Comparison of ENCODE assay signal across 8 cellular contexts in genomic region chr15:35196273-35196672, GRCh38.
"Had no signal": no experiment of that assay in that cellular context is flagged by ENCODE, and none has a peak within 500 bp of the region (broad histone marks: within the 10 kb centered on the region; RNA-seq: fewer than 3 reads in every experiment).

No MANE protein-coding gene starts in this region.

- H3K4me3 Mint-ChIP-seq: H9 had no signal

- H3K27ac ChIP-seq: GM23248, HL-60 had no signal

- ATAC-seq: HepG2, K562 had no signal

- H3K27ac Mint-ChIP-seq: H9 had no signal

- DNase-seq: GM23248, HCEC 1CT, IMR-90, KG1 had no signal
